In genomic region chr3:23455084-23455483, GRCh38 we compare ENCODE assay signal across 15 cellular contexts.
DNase-seq lines count a peak whose midpoint lies in the region; ATAC-seq and TF ChIP-seq lines count a peak whose summit lies in the region.
"Had no signal": no experiment of that assay in that cellular context is flagged by ENCODE, and none has a peak within 500 bp of the region (broad histone marks: within the 10 kb centered on the region; RNA-seq: fewer than 3 reads in every experiment).

No MANE protein-coding gene starts in this region.

- peaks cover 8% of the 10 kb centered on the region for H3K9me3 Mint-ChIP-seq in natural killer cell treated with Interleukin-12 subunit alpha and Interleukin-12 subunit beta and Interleukin-15 and Interleukin-18, amount 100 ng/mL, for 72 hours
- peaks cover 2 to 3% of the 10 kb centered on the region in 2 donors for H3K9me3 Mint-ChIP-seq in natural killer cell

- H3K27me3 Mint-ChIP-seq in natural killer cell treated with Interleukin-12 subunit alpha and Interleukin-12 subunit beta and Interleukin-15 and Interleukin-18, amount 100 ng/mL, for 72 hours: peaks cover 5 to 13% of the 10 kb centered on the region in 2 donors
- H3K27me3 Mint-ChIP-seq in natural killer cell (ENCODE audit: low read depth in 2 of 2): peaks cover 3 to 9% of the 10 kb centered on the region in 2 donors

- no peak overlapping the region for H3K27ac Mint-ChIP-seq in natural killer cell treated with Interleukin-12 subunit alpha and Interleukin-12 subunit beta and Interleukin-15 and Interleukin-18, amount 100 ng/mL, for 72 hours
- H3K27ac Mint-ChIP-seq in natural killer cell: no peak overlapping the region

- CTCF ChIA-PET in RWPE1 (lab: Yijun Ruan, JAX): interaction anchor here (0.5 kb wide), 1 partner anchor 559 kb away, joined by 3 read pairs; no protein-coding TSS in a partner anchor

- peaks cover 9 to 10% of the 10 kb centered on the region in 2 donors for H3K4me1 Mint-ChIP-seq in natural killer cell treated with Interleukin-12 subunit alpha and Interleukin-12 subunit beta and Interleukin-15 and Interleukin-18, amount 100 ng/mL, for 72 hours (ENCODE audit: low read depth in 2 of 2)
- peaks cover 5% of the 10 kb centered on the region in 2 donors for H3K4me1 Mint-ChIP-seq in natural killer cell

- H3K27me3 ChIP-seq in aorta (ENCODE audit: control insufficient read depth in 1 of 2, insufficient read depth in 2 of 2, low read length in 1 of 2) (no peaks in the 10 kb centered on the region), SJCRH30 (no peaks in the 10 kb centered on the region)
- H3K27me3 ChIP-seq: BLaER1 treated with 17β-estradiol and CSF1 and Interleukin-3, amounts not matched to agents 10 nM and 100 nM; vagina had no signal

- TF ChIP-seq CTCF in natural killer cell (IDR thresholded peaks at IDR 0.05): no peak
- TF ChIP-seq CTCF in RWPE1 (conservative IDR thresholded peaks at IDR 0.05; ENCODE audit: low read depth): no peak

- H3K4me3 ChIP-seq in aorta (ENCODE audit: low read length in 2 of 2) (no peak overlapping the region), SJCRH30 (no peak overlapping the region)
- H3K4me3 ChIP-seq: BLaER1 treated with 17β-estradiol and CSF1 and Interleukin-3, amounts not matched to agents 10 nM and 100 nM; vagina had no signal

- peaks cover 0 to 5% of the 10 kb centered on the region in 2 donors for H3K4me1 ChIP-seq in aorta (ENCODE audit: control insufficient read depth in 1 of 2, insufficient read depth in 2 of 2, low read length in 2 of 2)
- no peaks in the 10 kb centered on the region for H3K4me1 ChIP-seq in SJCRH30

- ATAC-seq in natural killer cell treated with Interleukin-12 subunit alpha and Interleukin-12 subunit beta and Interleukin-15 and Interleukin-18, amount 100 ng/mL, for 72 hours: peak; percentile 36 to 52
- ATAC-seq in natural killer cell: no peak
- peak; percentile 77 for ATAC-seq in aorta (ENCODE audit: low FRiP score)

- H3K27ac ChIP-seq in RWPE1 (no peak overlapping the region), aorta (ENCODE audit: low read depth in 1 of 2, low read length in 2 of 2) (no peak overlapping the region), SJCRH30 (no peak overlapping the region)
- H3K27ac ChIP-seq: KMS-11, vagina, VCaP had no signal

- no peaks in the 10 kb centered on the region for H3K36me3 Mint-ChIP-seq in natural killer cell treated with Interleukin-12 subunit alpha and Interleukin-12 subunit beta and Interleukin-15 and Interleukin-18, amount 100 ng/mL, for 72 hours
- no peaks in the 10 kb centered on the region for H3K36me3 Mint-ChIP-seq in natural killer cell

- 29 to 31% methylated on average over 3 of the region's 3 CpGs for WGBS in aorta, 2 donors

- H3K4me3 Mint-ChIP-seq in natural killer cell treated with Interleukin-12 subunit alpha and Interleukin-12 subunit beta and Interleukin-15 and Interleukin-18, amount 100 ng/mL, for 72 hours: no peak overlapping the region
- H3K4me3 Mint-ChIP-seq in natural killer cell: no peak overlapping the region

- H3K36me3 ChIP-seq in aorta (ENCODE audit: control insufficient read depth in 1 of 2, insufficient read depth in 2 of 2, low read length in 1 of 2) (no peaks in the 10 kb centered on the region), SJCRH30 (no peaks in the 10 kb centered on the region)
- H3K36me3 ChIP-seq: vagina had no signal

- POLR2A ChIA-PET in RWPE1 (lab: Yijun Ruan, JAX; ENCODE audit: low non-redundant PET): no interaction called here

- H3K9me3 ChIP-seq in aorta (ENCODE audit: control insufficient read depth, low read length): no peaks in the 10 kb centered on the region
- H3K9me3 ChIP-seq in SJCRH30 (replicated peaks): no peaks in the 10 kb centered on the region; the same call in 1 of the 2 replicates
- H3K9me3 ChIP-seq: vagina had no signal

- DNase-seq in natural killer cell treated with Interleukin-12 subunit alpha and Interleukin-12 subunit beta and Interleukin-15 and Interleukin-18, amount 100 ng/mL, for 72 hours (ENCODE audit: low spot score): no peak
- DNase-seq in natural killer cell (no peak), RWPE1 (ENCODE audit: low spot score) (peak; percentile 7), fibroblast of peridontal ligament (ENCODE audit: extremely low read depth) (peak; percentile 89), aorta (no peak), SJCRH30 (no peak), T-helper 1 cell (no peak), middle frontal gyrus (ENCODE audit: extremely low spot score, low spot score) (no peak)
- DNase-seq: effector CD4-positive, alpha-beta T cell; left cardiac atrium; NCI-H774 had no signal

- intact Hi-C loops in natural killer cell (cut with micrococcal nuclease) (no loop called here), aorta (cut with DNase I) (no loop called here)

Comparison
In these comparisons a context has a peak if more than half of its experiments do, and no peak if none do; other contexts are left out.
1. ATAC-seq: peak in natural killer cell treated with Interleukin-12 subunit alpha and Interleukin-12 subunit beta and Interleukin-15 and Interleukin-18, amount 100 ng/mL, for 72 hours (2 of 2) and aorta (single experiment); none in natural killer cell (0 of 3).
2. DNase-seq: peak in RWPE1 (single experiment) and fibroblast of peridontal ligament (single experiment); none in natural killer cell treated with Interleukin-12 subunit alpha and Interleukin-12 subunit beta and Interleukin-15 and Interleukin-18, amount 100 ng/mL, for 72 hours (single experiment), natural killer cell (single experiment), aorta (0 of 2), SJCRH30 (0 of 2), T-helper 1 cell (0 of 5) and middle frontal gyrus (single experiment).